ENCODE assay signal across 1 cellular context in the genomic region with DNA sequence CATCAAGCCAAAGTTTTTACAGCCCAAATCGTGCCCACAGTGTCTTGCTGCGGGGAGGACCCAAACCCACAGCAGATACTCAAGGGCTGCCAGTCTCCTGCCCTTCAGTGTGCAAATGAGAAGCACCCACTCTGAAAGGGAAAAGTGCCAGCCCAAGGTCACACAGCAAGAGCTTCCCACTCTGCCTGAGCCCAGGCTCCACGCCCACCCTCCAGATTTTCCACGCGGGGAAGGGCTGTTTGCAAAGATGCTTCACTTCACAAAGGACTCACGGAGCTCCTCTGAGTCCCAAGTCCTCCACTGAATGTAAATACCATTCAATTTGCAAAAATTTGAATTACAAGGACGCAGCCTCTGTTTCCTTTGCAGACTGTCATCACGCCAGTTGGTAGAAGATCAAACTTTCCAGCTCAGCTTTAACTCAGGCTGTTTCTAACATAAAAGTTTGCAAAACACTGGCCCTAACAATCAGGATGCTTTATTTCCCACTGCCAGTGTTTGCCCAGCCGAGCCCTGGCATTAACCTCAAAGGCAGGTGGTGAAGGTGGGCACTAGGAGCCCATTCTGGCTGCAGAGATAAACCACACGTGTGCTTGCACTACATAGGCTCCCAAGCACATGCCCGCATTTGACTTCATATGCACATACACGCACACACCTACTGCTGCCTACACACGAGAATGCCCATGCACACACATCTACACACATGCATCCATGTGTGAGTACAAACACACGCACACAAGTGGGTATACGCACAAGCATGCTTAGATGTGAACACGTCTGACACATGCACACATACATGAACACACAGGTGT.
TF ChIP-seq lines count a peak whose summit lies in the region.

No MANE protein-coding gene starts in this region.

TF ChIP-seq in HepG2, 621 proteins besides CTCF, POLR2A, EP300 and RAD21:
- TF ChIP-seq, protein P1, sequence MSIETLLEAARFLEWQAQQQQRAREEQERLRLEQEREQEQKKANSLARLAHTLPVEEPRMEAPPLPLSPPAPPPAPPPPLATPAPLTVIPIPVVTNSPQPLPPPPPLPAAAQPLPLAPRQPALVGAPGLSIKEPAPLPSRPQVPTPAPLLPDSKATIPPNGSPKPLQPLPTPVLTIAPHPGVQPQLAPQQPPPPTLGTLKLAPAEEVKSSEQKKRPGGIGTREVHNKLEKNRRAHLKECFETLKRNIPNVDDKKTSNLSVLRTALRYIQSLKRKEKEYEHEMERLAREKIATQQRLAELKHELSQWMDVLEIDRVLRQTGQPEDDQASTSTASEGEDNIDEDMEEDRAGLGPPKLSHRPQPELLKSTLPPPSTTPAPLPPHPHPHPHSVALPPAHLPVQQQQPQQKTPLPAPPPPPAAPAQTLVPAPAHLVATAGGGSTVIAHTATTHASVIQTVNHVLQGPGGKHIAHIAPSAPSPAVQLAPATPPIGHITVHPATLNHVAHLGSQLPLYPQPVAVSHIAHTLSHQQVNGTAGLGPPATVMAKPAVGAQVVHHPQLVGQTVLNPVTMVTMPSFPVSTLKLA (IDR thresholded peaks at IDR 0.05): peak; percentile 95
- TF ChIP-seq DR1 (CRISPR knock-in tag; IDR thresholded peaks at IDR 0.05): no peak
TF ChIP-seq in HepG2: peak in this region for 1.
